Comparison of ENCODE assay signal across 21 cellular contexts in the genomic region with DNA sequence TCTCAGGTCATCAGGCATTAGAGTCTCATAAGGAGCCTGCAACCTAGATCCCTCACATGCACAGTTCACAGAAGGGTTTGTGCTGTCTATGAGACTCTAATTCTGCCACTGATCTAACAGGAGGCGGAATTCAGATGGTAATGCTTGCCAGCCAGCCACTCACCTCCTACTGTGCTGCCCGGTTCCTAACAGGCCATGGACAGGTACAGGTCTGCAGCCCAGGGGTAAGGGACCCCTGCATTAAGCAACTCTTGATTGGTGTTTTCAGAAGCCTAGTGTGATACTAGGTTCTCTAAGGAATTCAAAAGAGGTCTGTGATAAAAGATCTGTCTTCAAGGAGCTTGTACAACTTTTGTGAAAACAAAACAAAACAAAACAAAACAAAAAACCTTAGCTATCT. TPM values are rescaled to one million over a fixed set of nuclear protein-coding genes. Genes with fewer than 3 reads are reported as not detected.
DNase-seq lines count a peak whose midpoint lies in the region; ATAC-seq and TF ChIP-seq lines count a peak whose summit lies in the region.
"Had no signal": no experiment of that assay in that cellular context is flagged by ENCODE, and none has a peak within 500 bp of the region (broad histone marks: within the 10 kb centered on the region; RNA-seq: fewer than 3 reads in every experiment).

No MANE protein-coding gene starts in this region.

- H3K14ac ChIP-seq in IMR-90 (replicated peaks; ENCODE audit: low read depth, low read length), result no peak overlapping the region
- no peak overlapping the region for H3K14ac ChIP-seq in neuronal stem cell (ENCODE audit: low read length)

- POLR2A ChIA-PET in IMR-90 (lab: Charles Lee; ENCODE audit: unreplicated experiment) (no interaction called here), WTC11 (lab: Charles Lee) (no interaction called here)

- CTCF ChIA-PET in IMR-90 (lab: Yijun Ruan, JAX), result no interaction called here
- CTCF ChIA-PET in WTC11 (lab: Charles Lee), result no interaction called here

- dilution Hi-C loops in IMR-90 (cut with HindIII; ENCODE audit: low sequenced_read_pairs, unreplicated experiment), result no loop called here

- H3K9me3 ChIP-seq in IMR-90 (ENCODE audit: control insufficient read depth, insufficient read depth, low read length) (no peaks in the 10 kb centered on the region), neuronal stem cell (replicated peaks in 1 of 2; ENCODE audit: control insufficient read depth in 2 of 2, insufficient read depth in 1 of 2, low read depth in 1 of 2, low read length in 2 of 2) (no peaks in the 10 kb centered on the region), endodermal cell (ENCODE audit: control insufficient read depth, low read length) (no peaks in the 10 kb centered on the region)
- H3K9me3 ChIP-seq: BLaER1 had no signal

- H3K4me3 ChIP-seq in IMR-90 (ENCODE audit: insufficient read depth, low read depth, low read length), result no peak overlapping the region
- H3K4me3 ChIP-seq in neuronal stem cell (ENCODE audit: low read length in 2 of 2), result no peak overlapping the region
- H3K4me3 ChIP-seq in endodermal cell (ENCODE audit: low read length), result no peak overlapping the region
- H3K4me3 ChIP-seq: BLaER1, GM12878 had no signal

- H3K18ac ChIP-seq in IMR-90 (ENCODE audit: low read depth, low read length) (no peak overlapping the region), neuronal stem cell (ENCODE audit: low read length) (peak overlapping the region; percentile 28)

- H3K4ac ChIP-seq in IMR-90 (ENCODE audit: low read depth, low read length), result no peak overlapping the region
- no peak overlapping the region for H3K4ac ChIP-seq in neuronal stem cell (ENCODE audit: low read length)

- H3K27me3 Mint-ChIP-seq in WTC11 (ENCODE audit: low read depth) (peaks cover 87% of the 10 kb centered on the region), mesothelial cell of epicardium (ENCODE audit: low read depth) (no peaks in the 10 kb centered on the region), endodermal cell (ENCODE audit: insufficient read depth) (peaks cover 7% of the 10 kb centered on the region)
- H3K27me3 Mint-ChIP-seq: B cell; CD4-positive, alpha-beta T cell; CD8-positive, alpha-beta memory T cell had no signal

- no peak for ATAC-seq in IMR-90 (ENCODE audit: low read depth)
- ATAC-seq in WTC11, result peak; percentile 93
- ATAC-seq: GM12878, HCT116 had no signal

- H3K36me3 ChIP-seq in IMR-90 (ENCODE audit: control insufficient read depth, insufficient read depth, low read length), result no peaks in the 10 kb centered on the region
- H3K36me3 ChIP-seq in neuronal stem cell (replicated peaks in 1 of 2; ENCODE audit: control insufficient read depth in 2 of 2, insufficient read depth in 2 of 2, low read length in 2 of 2), result no peaks in the 10 kb centered on the region
- no peaks in the 10 kb centered on the region for H3K36me3 ChIP-seq in endodermal cell (ENCODE audit: control insufficient read depth, insufficient read depth, low read length)
- H3K36me3 ChIP-seq: BLaER1 had no signal

- no peak overlapping the region for H2BK12ac ChIP-seq in neuronal stem cell (ENCODE audit: low read length)

- H2BK15ac ChIP-seq in IMR-90 (ENCODE audit: low read depth, low read length) (no peak overlapping the region), neuronal stem cell (ENCODE audit: low read length) (no peak overlapping the region)

- intact Hi-C loops in IMR-90 (cut with micrococcal nuclease), result no loop called here

- H3K79me1 ChIP-seq in IMR-90 (ENCODE audit: low read depth in 1 of 2, low read length in 2 of 2) (no peaks in the 10 kb centered on the region), neuronal stem cell (ENCODE audit: low read depth, low read length) (peaks cover 3% of the 10 kb centered on the region)

- no CpG with 5 or more reads among the region's 2 CpGs for WGBS in IMR-90 (ENCODE audit: extremely low coverage in 2 of 2, insufficient read length in 1 of 2), 2 experiments
- WGBS in neuronal stem cell (ENCODE audit: extremely low coverage in 2 of 2, insufficient read length in 2 of 2, insufficient replicate concordance in 1 of 2), 2 donors, result no CpG with 5 or more reads among the region's 2 CpGs
- WGBS in endodermal cell (ENCODE audit: insufficient coverage in 1 of 2, insufficient read length in 1 of 2), 2 experiments, result 78% methylated on average over 2 of the region's 2 CpGs; no CpG with 5 or more reads in 1 of the 2 experiments

- H2BK120ac ChIP-seq in IMR-90 (ENCODE audit: low read depth, low read length) (no peak overlapping the region), neuronal stem cell (ENCODE audit: low read depth, low read length) (no peak overlapping the region)

- no peak overlapping the region for H3K4me2 ChIP-seq in IMR-90 (ENCODE audit: low read depth, low read length)
- H3K4me2 ChIP-seq in neuronal stem cell (ENCODE audit: insufficient read depth, low read length, poor library complexity, severe bottlenecking), result no peak overlapping the region
- H3K4me2 ChIP-seq: BLaER1 had no signal

- in situ Hi-C loops in IMR-90 (cut with MboI; ENCODE audit: low sequenced_read_pairs), result no loop called here

- no peaks in the 10 kb centered on the region for H3K36me3 Mint-ChIP-seq in WTC11
- H3K36me3 Mint-ChIP-seq in mesothelial cell of epicardium, result no peaks in the 10 kb centered on the region
- H3K36me3 Mint-ChIP-seq in endodermal cell (ENCODE audit: low read depth), result no peaks in the 10 kb centered on the region

- BruUV-seq in IMR-90 (replicated peaks; lab: Mats Ljungman, UMichigan), result no TSS peak

- H3K4me3 Mint-ChIP-seq in WTC11 (no peak overlapping the region), mesothelial cell of epicardium (no peak overlapping the region), endodermal cell (no peak overlapping the region)
- H3K4me3 Mint-ChIP-seq: B cell; CD14-positive monocyte; CD4-positive, alpha-beta T cell; CD8-positive, alpha-beta memory T cell; H9 had no signal

- no peak overlapping the region for H3K9ac ChIP-seq in IMR-90 (ENCODE audit: low read depth, low read length)
- no peak overlapping the region for H3K9ac ChIP-seq in neuronal stem cell (ENCODE audit: low read depth, low read length, poor library complexity)
- H3K9ac ChIP-seq in endodermal cell (ENCODE audit: extremely low read depth, low read length, poor library complexity, severe bottlenecking), result no peak overlapping the region
- H3K9ac ChIP-seq: BLaER1 had no signal

- H4K5ac ChIP-seq in IMR-90 (ENCODE audit: low read depth, low read length), result no peak overlapping the region

- H4K91ac ChIP-seq in IMR-90 (ENCODE audit: insufficient read depth, low read depth, low read length) (no peak overlapping the region), neuronal stem cell (ENCODE audit: low read depth, low read length, poor library complexity) (no peak overlapping the region)

- H3K9me3 Mint-ChIP-seq in WTC11, result no peaks in the 10 kb centered on the region
- H3K9me3 Mint-ChIP-seq in mesothelial cell of epicardium, result no peaks in the 10 kb centered on the region
- no peaks in the 10 kb centered on the region for H3K9me3 Mint-ChIP-seq in endodermal cell
- H3K9me3 Mint-ChIP-seq: CD4-positive, alpha-beta T cell; CD8-positive, alpha-beta memory T cell had no signal

- H2BK5ac ChIP-seq in IMR-90 (ENCODE audit: low read depth, low read length, poor library complexity, severe bottlenecking) (no peak overlapping the region), neuronal stem cell (ENCODE audit: low read length) (no peak overlapping the region)

- no peaks in the 10 kb centered on the region for H3K4me1 ChIP-seq in IMR-90 (ENCODE audit: control insufficient read depth, insufficient read depth, low read length)
- no peaks in the 10 kb centered on the region for H3K4me1 ChIP-seq in neuronal stem cell (ENCODE audit: control insufficient read depth in 2 of 2, insufficient read depth in 1 of 2, low read depth in 1 of 2, low read length in 2 of 2)
- H3K4me1 ChIP-seq in endodermal cell (ENCODE audit: control insufficient read depth, insufficient read depth, low read length), result no peaks in the 10 kb centered on the region
- H3K4me1 ChIP-seq: BLaER1 had no signal

- peaks cover 19% of the 10 kb centered on the region for H3K4me1 Mint-ChIP-seq in WTC11
- peaks cover 3% of the 10 kb centered on the region for H3K4me1 Mint-ChIP-seq in mesothelial cell of epicardium
- peaks cover 6% of the 10 kb centered on the region for H3K4me1 Mint-ChIP-seq in endodermal cell
- H3K4me1 Mint-ChIP-seq: B cell; CD8-positive, alpha-beta memory T cell had no signal

- H3K23ac ChIP-seq in IMR-90 (ENCODE audit: low read depth, low read length) (no peak overlapping the region), neuronal stem cell (ENCODE audit: low read depth, low read length, poor library complexity) (no peak overlapping the region)

- no peaks in the 10 kb centered on the region for H3K27me3 ChIP-seq in IMR-90 (ENCODE audit: control insufficient read depth, insufficient read depth, low read length)
- no peaks in the 10 kb centered on the region for H3K27me3 ChIP-seq in neuronal stem cell (ENCODE audit: control insufficient read depth in 3 of 3, insufficient read depth in 3 of 3, low read depth in 1 of 3, low read length in 3 of 3)
- H3K27me3 ChIP-seq in endodermal cell (ENCODE audit: control insufficient read depth, insufficient read depth, low read length, poor library complexity, severe bottlenecking), result peaks cover under 1% of the 10 kb centered on the region
- H3K27me3 ChIP-seq: BLaER1 had no signal

- H2AFZ ChIP-seq in IMR-90 (replicated peaks; ENCODE audit: low read length, poor library complexity) (no peak overlapping the region), neuronal stem cell (ENCODE audit: low read length) (no peak overlapping the region)

- peak overlapping the region; percentile 24; the same call in 1 of the 2 replicates for H2AK5ac ChIP-seq in IMR-90 (ENCODE audit: low read depth, low read length)
- H2AK5ac ChIP-seq in neuronal stem cell (ENCODE audit: low read depth, low read length), result no peak overlapping the region

- H4K20me1 ChIP-seq in IMR-90 (ENCODE audit: insufficient read depth, low read length), result no peaks in the 10 kb centered on the region
- H4K20me1 ChIP-seq: BLaER1 had no signal

- H3K27ac Mint-ChIP-seq in WTC11 (no peak overlapping the region), mesothelial cell of epicardium (no peak overlapping the region), endodermal cell (no peak overlapping the region)
- H3K27ac Mint-ChIP-seq: B cell; CD14-positive monocyte; CD4-positive, alpha-beta T cell; CD8-positive, alpha-beta memory T cell; H9 had no signal

- H3K9me1 ChIP-seq in IMR-90 (ENCODE audit: insufficient read depth, low read length), result no peaks in the 10 kb centered on the region; the same call in 1 of the 2 replicates

- H3K56ac ChIP-seq in IMR-90 (ENCODE audit: extremely low read depth, insufficient read depth, low read length), result no peak overlapping the region

- DNase-seq in IMR-90, result no peak
- DNase-seq in WTC11 (ENCODE audit: low spot score), result peak; percentile 38
- DNase-seq in iPS DF 19.7 (ENCODE audit: low read depth, low spot score), result peak; percentile 60
- DNase-seq in neuronal stem cell (ENCODE audit: low spot score), result no peak
- DNase-seq in mesothelial cell of epicardium (ENCODE audit: low spot score in 2 of 2, unreplicated experiment in 2 of 2), result no peak
- DNase-seq in AG08396 (ENCODE audit: low spot score), result no peak
- no peak for DNase-seq in endodermal cell
- no peak for DNase-seq in foreskin melanocyte
- DNase-seq: CD4-positive, alpha-beta T cell; CD8-positive, alpha-beta memory T cell; DMS 273 treated with DMSO at 0.1 percent for 48 hours; DMS79; EL; GDM1; GOT3; H9 had no signal

- TF ChIP-seq RAD21 in IMR-90 (IDR thresholded peaks at IDR 0.05; ENCODE audit: low read length), result no peak

- H3K27ac ChIP-seq in IMR-90 (ENCODE audit: insufficient read depth, low read length), result no peak overlapping the region
- H3K27ac ChIP-seq in neuronal stem cell (replicated peaks; ENCODE audit: low read length), result no peak overlapping the region
- no peak overlapping the region for H3K27ac ChIP-seq in endodermal cell (ENCODE audit: low read depth, low read length)
- H3K27ac ChIP-seq: BLaER1 had no signal

- H4K8ac ChIP-seq in IMR-90 (ENCODE audit: low read depth in 2 of 2, low read length in 2 of 2), result no peak overlapping the region
- no peak overlapping the region for H4K8ac ChIP-seq in neuronal stem cell (ENCODE audit: low read depth, low read length)

- H2AK9ac ChIP-seq in IMR-90 (replicated peaks; ENCODE audit: low read depth, low read length, poor library complexity), result no peak overlapping the region

- TF ChIP-seq POLR2A in IMR-90 (IDR thresholded peaks at IDR 0.05; ENCODE audit: low read depth, low read length), result no peak

- no peak overlapping the region for H2BK20ac ChIP-seq in IMR-90 (ENCODE audit: low read depth, low read length)

- no peak for TF ChIP-seq CTCF in IMR-90 (conservative IDR thresholded peaks at IDR 0.05; ENCODE audit: low read depth, low read length)
- TF ChIP-seq CTCF in WTC11 (IDR thresholded peaks at IDR 0.05), result no peak
- TF ChIP-seq CTCF in mesothelial cell of epicardium (IDR thresholded peaks at IDR 0.05; ENCODE audit: unreplicated experiment), result no peak
- TF ChIP-seq CTCF in endodermal cell (conservative IDR thresholded peaks at IDR 0.05), result no peak

RNA-seq across cellular contexts. Expression of a gene that starts 31.1 kb away (rescaled TPM):
- 16.7 and 21.9 TPM in 2 replicates for total RNA-seq in IMR-90 (2012; rRNA removed)
- polyA plus RNA-seq in IMR-90 (2012; rRNA removed), result 6.6 and 8.5 TPM in 2 replicates
- polyA plus RNA-seq in IMR-90 (2012; cell fraction: cytosol; rRNA removed), result 2.4 and 3.2 TPM in 2 replicates
- 2.4 and 6.0 TPM in 2 replicates for polyA plus RNA-seq in IMR-90 (2012; cell fraction: nucleus; rRNA removed; ENCODE audit: low replicate concordance)
- total RNA-seq in WTC11 (2021), result 3.3 to 4.6 TPM (median 4.2 TPM) in 3 replicates
- 13.7 TPM for polyA plus RNA-seq in neuronal stem cell (2013, experiment 1 of 2)
- 13.9 TPM for polyA plus RNA-seq in neuronal stem cell (2013, experiment 2 of 2)
- 13.3 to 14.7 TPM (median 14.1 TPM) in 3 replicates for total RNA-seq in mesothelial cell of epicardium
- total RNA-seq in endodermal cell, result 1 to 10 TPM; 5.3 to 8.6 TPM
- polyA plus RNA-seq in endodermal cell (2013, experiment 1 of 2), result 10.3 TPM
- 11.5 TPM for polyA plus RNA-seq in endodermal cell (2013, experiment 2 of 2)

RNA-seq across cellular contexts. Expression of a gene that starts 31.3 kb away (rescaled TPM):
- total RNA-seq in IMR-90 (2012; rRNA removed), result 5.7 and 8.6 TPM in 2 replicates
- polyA plus RNA-seq in IMR-90 (2012; rRNA removed), result 2.9 and 4.3 TPM in 2 replicates
- 0.33 and 0.35 TPM in 2 replicates for polyA plus RNA-seq in IMR-90 (2012; cell fraction: cytosol; rRNA removed)
- 1.1 and 6.2 TPM in 2 replicates for polyA plus RNA-seq in IMR-90 (2012; cell fraction: nucleus; rRNA removed; ENCODE audit: low replicate concordance)
- total RNA-seq in WTC11 (2021), result 5.4 to 5.9 TPM (median 5.9 TPM) in 3 replicates
- 4.1 TPM for polyA plus RNA-seq in neuronal stem cell (2013, experiment 1 of 2)
- polyA plus RNA-seq in neuronal stem cell (2013, experiment 2 of 2), result 4.3 TPM
- 10.8 to 12.0 TPM (median 11.6 TPM) in 3 replicates for total RNA-seq in mesothelial cell of epicardium
- total RNA-seq in endodermal cell, result 1 to 10 TPM; 7.8 to 9.5 TPM
- 7.6 TPM for polyA plus RNA-seq in endodermal cell (2013, experiment 1 of 2)
- 7.0 TPM for polyA plus RNA-seq in endodermal cell (2013, experiment 2 of 2)

Comparison
In these comparisons a context has a peak if more than half of its experiments do, and no peak if none do; other contexts are left out.
1. DNase-seq: peak in WTC11 (single experiment) and iPS DF 19.7 (single experiment); none in IMR-90 (single experiment), neuronal stem cell (single experiment), mesothelial cell of epicardium (0 of 2), AG08396 (single experiment), endodermal cell (single experiment) and foreskin melanocyte (single experiment).